In genomic region chr13:23375007-23375971, GRCh38 we compare ENCODE assay signal across 1 cellular context.
TF ChIP-seq lines count a peak whose summit lies in the region.

No MANE protein-coding gene starts in this region.

TF ChIP-seq in HepG2, 621 proteins besides CTCF, POLR2A, EP300 and RAD21 (continued from another document and continues in another):
- TF ChIP-seq, protein P1, sequence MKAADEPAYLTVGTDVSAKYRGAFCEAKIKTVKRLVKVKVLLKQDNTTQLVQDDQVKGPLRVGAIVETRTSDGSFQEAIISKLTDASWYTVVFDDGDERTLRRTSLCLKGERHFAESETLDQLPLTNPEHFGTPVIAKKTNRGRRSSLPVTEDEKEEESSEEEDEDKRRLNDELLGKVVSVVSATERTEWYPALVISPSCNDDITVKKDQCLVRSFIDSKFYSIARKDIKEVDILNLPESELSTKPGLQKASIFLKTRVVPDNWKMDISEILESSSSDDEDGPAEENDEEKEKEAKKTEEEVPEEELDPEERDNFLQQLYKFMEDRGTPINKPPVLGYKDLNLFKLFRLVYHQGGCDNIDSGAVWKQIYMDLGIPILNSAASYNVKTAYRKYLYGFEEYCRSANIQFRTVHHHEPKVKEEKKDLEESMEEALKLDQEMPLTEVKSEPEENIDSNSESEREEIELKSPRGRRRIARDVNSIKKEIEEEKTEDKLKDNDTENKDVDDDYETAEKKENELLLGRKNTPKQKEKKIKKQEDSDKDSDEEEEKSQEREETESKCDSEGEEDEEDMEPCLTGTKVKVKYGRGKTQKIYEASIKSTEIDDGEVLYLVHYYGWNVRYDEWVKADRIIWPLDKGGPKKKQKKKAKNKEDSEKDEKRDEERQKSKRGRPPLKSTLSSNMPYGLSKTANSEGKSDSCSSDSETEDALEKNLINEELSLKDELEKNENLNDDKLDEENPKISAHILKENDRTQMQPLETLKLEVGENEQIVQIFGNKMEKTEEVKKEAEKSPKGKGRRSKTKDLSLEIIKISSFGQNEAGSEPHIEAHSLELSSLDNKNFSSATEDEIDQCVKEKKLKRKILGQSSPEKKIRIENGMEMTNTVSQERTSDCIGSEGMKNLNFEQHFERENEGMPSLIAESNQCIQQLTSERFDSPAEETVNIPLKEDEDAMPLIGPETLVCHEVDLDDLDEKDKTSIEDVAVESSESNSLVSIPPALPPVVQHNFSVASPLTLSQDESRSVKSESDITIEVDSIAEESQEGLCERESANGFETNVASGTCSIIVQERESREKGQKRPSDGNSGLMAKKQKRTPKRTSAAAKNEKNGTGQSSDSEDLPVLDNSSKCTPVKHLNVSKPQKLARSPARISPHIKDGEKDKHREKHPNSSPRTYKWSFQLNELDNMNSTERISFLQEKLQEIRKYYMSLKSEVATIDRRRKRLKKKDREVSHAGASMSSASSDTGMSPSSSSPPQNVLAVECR (CRISPR knock-in tag; IDR thresholded peaks at IDR 0.05; ENCODE audit: borderline replicate concordance), result peak; percentile 55; the same call in 1 of the 2 replicates
- TF ChIP-seq GATA4 (IDR thresholded peaks at IDR 0.05; ENCODE audit: borderline replicate concordance, low read depth), result no peak
- TF ChIP-seq DNMT3B (CRISPR knock-in tag; conservative IDR thresholded peaks at IDR 0.05), result no peak
- peak; percentile 78; the same call in 1 of the 2 replicates for TF ChIP-seq ZNF607 (CRISPR knock-in tag; IDR thresholded peaks at IDR 0.05; ENCODE audit: borderline replicate concordance)
- no peak for TF ChIP-seq TRAFD1 (CRISPR knock-in tag; IDR thresholded peaks at IDR 0.05; ENCODE audit: borderline replicate concordance)
- peak; percentile 47 for TF ChIP-seq NFYB (CRISPR knock-in tag; IDR thresholded peaks at IDR 0.05)
- no peak for TF ChIP-seq HNF4A (CRISPR knock-in tag; IDR thresholded peaks at IDR 0.05)
- TF ChIP-seq ZKSCAN1 (IDR thresholded peaks at IDR 0.05; ENCODE audit: low read length), result no peak
- TF ChIP-seq PLSCR1 (CRISPR knock-in tag; IDR thresholded peaks at IDR 0.05; ENCODE audit: borderline replicate concordance), result no peak
- no peak for TF ChIP-seq ZNF281 (CRISPR knock-in tag; IDR thresholded peaks at IDR 0.05; ENCODE audit: borderline replicate concordance)
- TF ChIP-seq IKZF1 (IDR thresholded peaks at IDR 0.05), result no peak
- TF ChIP-seq ATF1 (CRISPR knock-in tag; IDR thresholded peaks at IDR 0.05), result no peak
- no peak for TF ChIP-seq TRIM24 (CRISPR knock-in tag; IDR thresholded peaks at IDR 0.05)
- TF ChIP-seq, protein P2, sequence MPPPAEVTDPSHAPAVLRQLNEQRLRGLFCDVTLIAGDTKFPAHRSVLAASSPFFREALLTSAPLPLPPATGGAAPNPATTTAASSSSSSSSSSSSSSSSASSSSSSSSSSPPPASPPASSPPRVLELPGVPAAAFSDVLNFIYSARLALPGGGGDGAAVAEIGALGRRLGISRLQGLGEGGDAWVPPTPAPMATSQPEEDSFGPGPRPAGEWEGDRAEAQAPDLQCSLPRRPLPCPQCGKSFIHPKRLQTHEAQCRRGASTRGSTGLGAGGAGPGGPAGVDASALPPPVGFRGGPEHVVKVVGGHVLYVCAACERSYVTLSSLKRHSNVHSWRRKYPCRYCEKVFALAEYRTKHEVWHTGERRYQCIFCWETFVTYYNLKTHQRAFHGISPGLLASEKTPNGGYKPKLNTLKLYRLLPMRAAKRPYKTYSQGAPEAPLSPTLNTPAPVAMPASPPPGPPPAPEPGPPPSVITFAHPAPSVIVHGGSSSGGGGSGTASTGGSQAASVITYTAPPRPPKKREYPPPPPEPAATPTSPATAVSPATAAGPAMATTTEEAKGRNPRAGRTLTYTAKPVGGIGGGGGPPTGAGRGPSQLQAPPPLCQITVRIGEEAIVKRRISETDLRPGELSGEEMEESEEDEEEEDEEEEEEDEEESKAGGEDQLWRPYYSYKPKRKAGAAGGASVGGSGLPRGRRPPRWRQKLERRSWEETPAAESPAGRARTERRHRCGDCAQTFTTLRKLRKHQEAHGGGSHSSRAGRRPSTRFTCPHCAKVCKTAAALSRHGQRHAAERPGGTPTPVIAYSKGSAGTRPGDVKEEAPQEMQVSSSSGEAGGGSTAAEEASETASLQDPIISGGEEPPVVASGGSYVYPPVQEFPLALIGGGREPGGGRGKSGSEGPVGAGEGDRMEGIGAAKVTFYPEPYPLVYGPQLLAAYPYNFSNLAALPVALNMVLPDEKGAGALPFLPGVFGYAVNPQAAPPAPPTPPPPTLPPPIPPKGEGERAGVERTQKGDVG (CRISPR knock-in tag; IDR thresholded peaks at IDR 0.05; ENCODE audit: borderline replicate concordance), result no peak
- TF ChIP-seq, protein P3, sequence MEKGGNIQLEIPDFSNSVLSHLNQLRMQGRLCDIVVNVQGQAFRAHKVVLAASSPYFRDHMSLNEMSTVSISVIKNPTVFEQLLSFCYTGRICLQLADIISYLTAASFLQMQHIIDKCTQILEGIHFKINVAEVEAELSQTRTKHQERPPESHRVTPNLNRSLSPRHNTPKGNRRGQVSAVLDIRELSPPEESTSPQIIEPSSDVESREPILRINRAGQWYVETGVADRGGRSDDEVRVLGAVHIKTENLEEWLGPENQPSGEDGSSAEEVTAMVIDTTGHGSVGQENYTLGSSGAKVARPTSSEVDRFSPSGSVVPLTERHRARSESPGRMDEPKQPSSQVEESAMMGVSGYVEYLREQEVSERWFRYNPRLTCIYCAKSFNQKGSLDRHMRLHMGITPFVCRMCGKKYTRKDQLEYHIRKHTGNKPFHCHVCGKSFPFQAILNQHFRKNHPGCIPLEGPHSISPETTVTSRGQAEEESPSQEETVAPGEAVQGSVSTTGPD (CRISPR knock-in tag; IDR thresholded peaks at IDR 0.05), result no peak
- no peak for TF ChIP-seq MLX (CRISPR knock-in tag; IDR thresholded peaks at IDR 0.05)
- no peak for TF ChIP-seq ZFP36L2 (CRISPR knock-in tag; IDR thresholded peaks at IDR 0.05)
- TF ChIP-seq CAMTA2 (CRISPR knock-in tag; IDR thresholded peaks at IDR 0.05; ENCODE audit: borderline replicate concordance), result no peak
- no peak for TF ChIP-seq ZKSCAN8 (CRISPR knock-in tag; IDR thresholded peaks at IDR 0.05; ENCODE audit: borderline replicate concordance)
- no peak for TF ChIP-seq E2F5 (CRISPR knock-in tag; conservative IDR thresholded peaks at IDR 0.05)
- peak; percentile 53; the same call in 1 of the 2 replicates for TF ChIP-seq ZNF431 (CRISPR knock-in tag; IDR thresholded peaks at IDR 0.05; ENCODE audit: borderline replicate concordance, low read depth)
- TF ChIP-seq KMT2A (CRISPR knock-in tag; IDR thresholded peaks at IDR 0.05), result no peak
- no peak for TF ChIP-seq SIX4 (CRISPR knock-in tag; IDR thresholded peaks at IDR 0.05)
- TF ChIP-seq, protein P4, sequence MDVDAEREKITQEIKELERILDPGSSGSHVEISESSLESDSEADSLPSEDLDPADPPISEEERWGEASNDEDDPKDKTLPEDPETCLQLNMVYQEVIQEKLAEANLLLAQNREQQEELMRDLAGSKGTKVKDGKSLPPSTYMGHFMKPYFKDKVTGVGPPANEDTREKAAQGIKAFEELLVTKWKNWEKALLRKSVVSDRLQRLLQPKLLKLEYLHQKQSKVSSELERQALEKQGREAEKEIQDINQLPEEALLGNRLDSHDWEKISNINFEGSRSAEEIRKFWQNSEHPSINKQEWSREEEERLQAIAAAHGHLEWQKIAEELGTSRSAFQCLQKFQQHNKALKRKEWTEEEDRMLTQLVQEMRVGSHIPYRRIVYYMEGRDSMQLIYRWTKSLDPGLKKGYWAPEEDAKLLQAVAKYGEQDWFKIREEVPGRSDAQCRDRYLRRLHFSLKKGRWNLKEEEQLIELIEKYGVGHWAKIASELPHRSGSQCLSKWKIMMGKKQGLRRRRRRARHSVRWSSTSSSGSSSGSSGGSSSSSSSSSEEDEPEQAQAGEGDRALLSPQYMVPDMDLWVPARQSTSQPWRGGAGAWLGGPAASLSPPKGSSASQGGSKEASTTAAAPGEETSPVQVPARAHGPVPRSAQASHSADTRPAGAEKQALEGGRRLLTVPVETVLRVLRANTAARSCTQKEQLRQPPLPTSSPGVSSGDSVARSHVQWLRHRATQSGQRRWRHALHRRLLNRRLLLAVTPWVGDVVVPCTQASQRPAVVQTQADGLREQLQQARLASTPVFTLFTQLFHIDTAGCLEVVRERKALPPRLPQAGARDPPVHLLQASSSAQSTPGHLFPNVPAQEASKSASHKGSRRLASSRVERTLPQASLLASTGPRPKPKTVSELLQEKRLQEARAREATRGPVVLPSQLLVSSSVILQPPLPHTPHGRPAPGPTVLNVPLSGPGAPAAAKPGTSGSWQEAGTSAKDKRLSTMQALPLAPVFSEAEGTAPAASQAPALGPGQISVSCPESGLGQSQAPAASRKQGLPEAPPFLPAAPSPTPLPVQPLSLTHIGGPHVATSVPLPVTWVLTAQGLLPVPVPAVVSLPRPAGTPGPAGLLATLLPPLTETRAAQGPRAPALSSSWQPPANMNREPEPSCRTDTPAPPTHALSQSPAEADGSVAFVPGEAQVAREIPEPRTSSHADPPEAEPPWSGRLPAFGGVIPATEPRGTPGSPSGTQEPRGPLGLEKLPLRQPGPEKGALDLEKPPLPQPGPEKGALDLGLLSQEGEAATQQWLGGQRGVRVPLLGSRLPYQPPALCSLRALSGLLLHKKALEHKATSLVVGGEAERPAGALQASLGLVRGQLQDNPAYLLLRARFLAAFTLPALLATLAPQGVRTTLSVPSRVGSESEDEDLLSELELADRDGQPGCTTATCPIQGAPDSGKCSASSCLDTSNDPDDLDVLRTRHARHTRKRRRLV (CRISPR knock-in tag; IDR thresholded peaks at IDR 0.05), result no peak
- no peak for TF ChIP-seq HMG20B (CRISPR knock-in tag; conservative IDR thresholded peaks at IDR 0.05)
- no peak for TF ChIP-seq FOSL2 (CRISPR knock-in tag; IDR thresholded peaks at IDR 0.05)
- TF ChIP-seq, protein P5, sequence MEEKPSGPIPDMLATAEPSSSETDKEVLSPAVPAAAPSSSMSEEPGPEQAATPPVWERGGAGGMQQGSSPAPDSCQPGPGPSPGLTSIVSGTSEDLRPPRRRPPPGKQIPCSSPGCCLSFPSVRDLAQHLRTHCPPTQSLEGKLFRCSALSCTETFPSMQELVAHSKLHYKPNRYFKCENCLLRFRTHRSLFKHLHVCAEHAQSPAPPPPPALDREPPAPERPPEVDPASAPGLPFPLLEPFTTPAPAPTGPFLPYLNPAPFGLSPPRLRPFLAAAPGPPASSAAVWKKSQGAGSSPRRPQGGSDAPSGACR (CRISPR knock-in tag; IDR thresholded peaks at IDR 0.05), result no peak
- no peak for TF ChIP-seq ZBTB20 (CRISPR knock-in tag; IDR thresholded peaks at IDR 0.05; ENCODE audit: borderline replicate concordance, low read depth)
- TF ChIP-seq ZNF232 (CRISPR knock-in tag; IDR thresholded peaks at IDR 0.05; ENCODE audit: borderline replicate concordance), result no peak
- TF ChIP-seq MAFG (CRISPR knock-in tag; IDR thresholded peaks at IDR 0.05), result no peak
- no peak for TF ChIP-seq ZFP36 (IDR thresholded peaks at IDR 0.05; ENCODE audit: borderline replicate concordance, low read depth, low read length, partially characterized antibody)
- peak; percentile 43; the same call in 1 of the 2 replicates for TF ChIP-seq HOXA3 (CRISPR knock-in tag; IDR thresholded peaks at IDR 0.05)
- TF ChIP-seq KLF6 (CRISPR knock-in tag; IDR thresholded peaks at IDR 0.05), result no peak
- TF ChIP-seq SMARCC2 (IDR thresholded peaks at IDR 0.05), result no peak
